In genomic region chr5:116911074-116911473, GRCh38 we compare ENCODE assay signal across 20 cellular contexts.
DNase-seq lines count a peak whose midpoint lies in the region; ATAC-seq and TF ChIP-seq lines count a peak whose summit lies in the region.
"Had no signal": no experiment of that assay in that cellular context is flagged by ENCODE, and none has a peak within 500 bp of the region (broad histone marks: within the 10 kb centered on the region; RNA-seq: fewer than 3 reads in every experiment).

No MANE protein-coding gene starts in this region.

- ATAC-seq in GM23338 (no peak), GM21619 (IDR thresholded peaks at IDR 0.05; ENCODE audit: unreplicated experiment) (no peak)
- ATAC-seq: CD8-positive, alpha-beta T cell had no signal

- H3K9me3 ChIP-seq in DOHH2 (ENCODE audit: control insufficient read depth, insufficient read depth, low read length) (peaks cover 21% of the 10 kb centered on the region), neural cell (ENCODE audit: low read length) (no peaks in the 10 kb centered on the region)
- H3K9me3 ChIP-seq: BLaER1, Caco-2 had no signal

- no peak overlapping the region for H3K4me3 Mint-ChIP-seq in GM23338
- no peak overlapping the region for H3K4me3 Mint-ChIP-seq in chondrocyte (ENCODE audit: unreplicated experiment)
- H3K4me3 Mint-ChIP-seq: B cell; CD4-positive, CD25-positive, alpha-beta regulatory T cell; CD8-positive, alpha-beta T cell had no signal

- TF ChIP-seq RAD21 in neural cell (conservative IDR thresholded peaks at IDR 0.05) = no peak

- H3K4me1 ChIP-seq in DOHH2 (ENCODE audit: control insufficient read depth, low read length) (peaks cover 74% of the 10 kb centered on the region), GM23338 (ENCODE audit: insufficient read depth) (peaks cover 10% of the 10 kb centered on the region; the same call in 1 of the 2 replicates)
- H3K4me1 ChIP-seq: BLaER1, Caco-2 had no signal

- no peaks in the 10 kb centered on the region for H3K9me2 ChIP-seq in DOHH2 (replicated peaks; ENCODE audit: control insufficient read depth, low read length)
- H3K9me2 ChIP-seq in GM23338 (ENCODE audit: insufficient read depth) = peaks cover 25% of the 10 kb centered on the region
- no peaks in the 10 kb centered on the region for H3K9me2 ChIP-seq in neural cell (ENCODE audit: insufficient read depth, low read length)

- peaks cover 31% of the 10 kb centered on the region for H3F3A ChIP-seq in DOHH2 (ENCODE audit: control insufficient read depth, insufficient read depth)
- no peaks in the 10 kb centered on the region for H3F3A ChIP-seq in GM23338 (replicated peaks; ENCODE audit: low read depth)
- no peaks in the 10 kb centered on the region for H3F3A ChIP-seq in neural cell (ENCODE audit: insufficient read depth, low read length, poor library complexity, severe bottlenecking)

- TF ChIP-seq EP300 in neural cell (conservative IDR thresholded peaks at IDR 0.05; ENCODE audit: poor library complexity, severe bottlenecking) = peak; percentile 84

- H3K27me3 Mint-ChIP-seq in GM23338 (ENCODE audit: insufficient read depth, low read depth, poor library complexity) (peaks cover 2% of the 10 kb centered on the region), chondrocyte (ENCODE audit: low read depth) (no peaks in the 10 kb centered on the region)
- H3K27me3 Mint-ChIP-seq: B cell; CD4-positive, CD25-positive, alpha-beta regulatory T cell had no signal

- H3K9me3 Mint-ChIP-seq in GM23338 = no peaks in the 10 kb centered on the region
- H3K9me3 Mint-ChIP-seq in chondrocyte (ENCODE audit: low read depth) = no peaks in the 10 kb centered on the region

- H3K36me3 Mint-ChIP-seq in GM23338 (ENCODE audit: low read depth) = no peaks in the 10 kb centered on the region; the same call in 2 of the 3 replicates
- H3K36me3 Mint-ChIP-seq in chondrocyte (ENCODE audit: low read depth) = no peaks in the 10 kb centered on the region
- H3K36me3 Mint-ChIP-seq: CD4-positive, CD25-positive, alpha-beta regulatory T cell; CD8-positive, alpha-beta T cell had no signal

- TF ChIP-seq CTCF in DOHH2 (IDR thresholded peaks at IDR 0.05; ENCODE audit: low read depth, low read length, poor library complexity, severe bottlenecking) (no peak), GM23338 (conservative IDR thresholded peaks at IDR 0.05; ENCODE audit: low read depth in 2 of 2) (no peak), neural cell (IDR thresholded peaks at IDR 0.05; ENCODE audit: poor library complexity, severe bottlenecking) (no peak), chondrocyte (IDR thresholded peaks at IDR 0.05) (no peak)

- no peak overlapping the region for H3K27ac Mint-ChIP-seq in GM23338
- H3K27ac Mint-ChIP-seq in chondrocyte (ENCODE audit: unreplicated experiment) = no peak overlapping the region
- H3K27ac Mint-ChIP-seq: B cell; CD4-positive, CD25-positive, alpha-beta regulatory T cell; CD8-positive, alpha-beta T cell had no signal

- H4K20me1 ChIP-seq in DOHH2 (ENCODE audit: control insufficient read depth, insufficient read depth, low read depth, low read length) (no peaks in the 10 kb centered on the region), GM23338 (replicated peaks; ENCODE audit: insufficient read depth) (no peaks in the 10 kb centered on the region), neural cell (ENCODE audit: insufficient read depth) (no peaks in the 10 kb centered on the region)
- H4K20me1 ChIP-seq: BLaER1 had no signal

- DNase-seq in GM23338 (ENCODE audit: low spot score) (no peak), NAMALWA (ENCODE audit: low spot score) (peak; percentile 57), HuH-7 (ENCODE audit: low spot score) (no peak), chondrocyte (ENCODE audit: low spot score) (no peak), dermis blood vessel endothelial cell (no peak)
- DNase-seq: Caco-2; CD4-positive, CD25-positive, alpha-beta regulatory T cell; CD8-positive, alpha-beta T cell; DMS153; DMS79; GF-D8; GOT3; HCEC 1CT had no signal

- no peak overlapping the region for H3K9ac ChIP-seq in neural cell (ENCODE audit: low read length)
- H3K9ac ChIP-seq: BLaER1 had no signal

- H3K27me3 ChIP-seq in DOHH2 (ENCODE audit: control insufficient read depth, low read length) (no peaks in the 10 kb centered on the region), GM23338 (ENCODE audit: insufficient read depth) (no peaks in the 10 kb centered on the region), neural cell (ENCODE audit: insufficient read depth, low read depth, low read length) (no peaks in the 10 kb centered on the region)
- H3K27me3 ChIP-seq: BLaER1 had no signal

- H3K36me3 ChIP-seq in DOHH2 (ENCODE audit: control insufficient read depth, low read length) (peaks cover 36% of the 10 kb centered on the region), GM23338 (ENCODE audit: insufficient read depth) (no peaks in the 10 kb centered on the region), neural cell (ENCODE audit: insufficient read depth, low read length) (no peaks in the 10 kb centered on the region)
- H3K36me3 ChIP-seq: BLaER1 had no signal

- H2AFZ ChIP-seq in GM23338 = 0 out of 2 replicates have a peak overlapping the region, but pooled peaks have one; percentile 52
- no peak overlapping the region for H2AFZ ChIP-seq in neural cell (ENCODE audit: low read depth, low read length)

- peak overlapping the region; percentile 55 for H3K4me3 ChIP-seq in DOHH2 (ENCODE audit: low read length)
- no peak overlapping the region for H3K4me3 ChIP-seq in GM23338
- H3K4me3 ChIP-seq in neural cell (ENCODE audit: low read length) = no peak overlapping the region
- H3K4me3 ChIP-seq: BLaER1 had no signal

- no peaks in the 10 kb centered on the region; the same call in 2 of the 3 replicates for H3K4me1 Mint-ChIP-seq in GM23338
- no peaks in the 10 kb centered on the region for H3K4me1 Mint-ChIP-seq in chondrocyte (ENCODE audit: low read depth)
- H3K4me1 Mint-ChIP-seq: CD4-positive, CD25-positive, alpha-beta regulatory T cell had no signal

- peak overlapping the region; percentile 82 for H3K4me2 ChIP-seq in DOHH2 (ENCODE audit: low read length)
- no peak overlapping the region for H3K4me2 ChIP-seq in GM23338
- H3K4me2 ChIP-seq in neural cell (ENCODE audit: low read length) = peak overlapping the region; percentile 0
- H3K4me2 ChIP-seq: BLaER1 had no signal

- H3K27ac ChIP-seq in DOHH2 (ENCODE audit: low read depth, low read length) (peak overlapping the region; percentile 94), GM23338 (ENCODE audit: low read depth) (no peak overlapping the region), neural cell (ENCODE audit: low read length) (no peak overlapping the region)
- H3K27ac ChIP-seq: 22Rv1, BLaER1, C4-2B had no signal

- H3K79me2 ChIP-seq in DOHH2 (ENCODE audit: control insufficient read depth, low read length) (no peaks in the 10 kb centered on the region), GM23338 (replicated peaks; ENCODE audit: insufficient read depth) (no peaks in the 10 kb centered on the region), neural cell (replicated peaks; ENCODE audit: insufficient read depth, low read length) (no peaks in the 10 kb centered on the region)

TF ChIP-seq in GM23338, 12 proteins besides CTCF, POLR2A, EP300 and RAD21 (continues in another document):
- no peak for TF ChIP-seq CREB1 (CRISPR knock-in tag; IDR thresholded peaks at IDR 0.05; ENCODE audit: low read depth)
- TF ChIP-seq, protein P1, sequence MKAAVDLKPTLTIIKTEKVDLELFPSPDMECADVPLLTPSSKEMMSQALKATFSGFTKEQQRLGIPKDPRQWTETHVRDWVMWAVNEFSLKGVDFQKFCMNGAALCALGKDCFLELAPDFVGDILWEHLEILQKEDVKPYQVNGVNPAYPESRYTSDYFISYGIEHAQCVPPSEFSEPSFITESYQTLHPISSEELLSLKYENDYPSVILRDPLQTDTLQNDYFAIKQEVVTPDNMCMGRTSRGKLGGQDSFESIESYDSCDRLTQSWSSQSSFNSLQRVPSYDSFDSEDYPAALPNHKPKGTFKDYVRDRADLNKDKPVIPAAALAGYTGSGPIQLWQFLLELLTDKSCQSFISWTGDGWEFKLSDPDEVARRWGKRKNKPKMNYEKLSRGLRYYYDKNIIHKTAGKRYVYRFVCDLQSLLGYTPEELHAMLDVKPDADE (IDR thresholded peaks at IDR 0.05) = no peak

TF ChIP-seq in neural cell, 6 proteins besides CTCF, POLR2A, EP300 and RAD21:
- TF ChIP-seq MXI1 (conservative IDR thresholded peaks at IDR 0.05; ENCODE audit: poor library complexity, severe bottlenecking) = no peak
- TF ChIP-seq POLR2AphosphoS5 (IDR thresholded peaks at IDR 0.05) = peak; percentile 29
TF ChIP-seq in neural cell: peak in this region for 1.
